In genomic region chr9:74570879-74571512, GRCh38 we compare ENCODE assay signal across 8 cellular contexts.
DNase-seq lines count a peak whose midpoint lies in the region; ATAC-seq, FAIRE-seq and TF ChIP-seq lines count a peak whose summit lies in the region.

No MANE protein-coding gene starts in this region.

- peak; percentile 86 for ATAC-seq in GM21515 (IDR thresholded peaks at IDR 0.05; ENCODE audit: unreplicated experiment)

- peak; percentile 94 for FAIRE-seq in kidney (lab: Jason Lieb, UNC)

- no peaks in the 10 kb centered on the region for H3K9me3 ChIP-seq in kidney (ENCODE audit: control insufficient read depth in 1 of 2, low read length in 2 of 2)

- no peaks in the 10 kb centered on the region for H3K4me1 ChIP-seq in kidney (ENCODE audit: control insufficient read depth in 1 of 2, insufficient read depth in 1 of 2, low read depth in 1 of 2, low read length in 2 of 2)

- no peak overlapping the region for H3K4me3 ChIP-seq in kidney (ENCODE audit: low read length in 2 of 2)

- H3K27ac ChIP-seq in kidney (ENCODE audit: low read depth in 2 of 2, low read length in 2 of 2) = no peak overlapping the region

- TF ChIP-seq CTCF in LNCAP (IDR thresholded peaks at IDR 0.05) = peak; percentile 71
- peak; percentile 70 for TF ChIP-seq CTCF in kidney (IDR thresholded peaks at IDR 0.05; ENCODE audit: borderline replicate concordance, extremely low read depth, insufficient read depth)

- intact Hi-C loops in kidney (cut with DNase I) = no loop called here

- DNase-seq in SIG-M5 treated with dmso at 0.1 percent for 504 hours (lab: John Stamatoyannopoulos, UW; ENCODE audit: unreplicated experiment) = peak; percentile 46
- no peak for DNase-seq in SIG-M5 (lab: John Stamatoyannopoulos, UW)
- DNase-seq in amniotic epithelial cell (ENCODE audit: low read depth) = peak; percentile 22
- no peak for DNase-seq in kidney
- no peak for DNase-seq in ureter (ENCODE audit: low spot score)
- DNase-seq in mesenteric fat pad (ENCODE audit: low spot score) = no peak

- no peaks in the 10 kb centered on the region for H3K36me3 ChIP-seq in kidney (ENCODE audit: control insufficient read depth in 1 of 2, insufficient read depth in 2 of 2, low read length in 2 of 2)

- no peak overlapping the region for H3K9ac ChIP-seq in kidney (ENCODE audit: low read length in 2 of 2)

Comparison
In these comparisons a context has a peak if more than half of its experiments do, and no peak if none do; other contexts are left out.
1. DNase-seq: peak in SIG-M5 treated with dmso at 0.1 percent for 504 hours (single experiment) and amniotic epithelial cell (single experiment); none in SIG-M5 (single experiment), kidney (single experiment), ureter (single experiment) and mesenteric fat pad (single experiment).